In genomic region chr1:111234258-111234657, GRCh38 we compare ENCODE assay signal across 1 cellular context.
TF ChIP-seq lines count a peak whose summit lies in the region.

No MANE protein-coding gene starts in this region.

TF ChIP-seq in IMR-90, 13 proteins besides CTCF, POLR2A, EP300 and RAD21:
- TF ChIP-seq MAZ (IDR thresholded peaks at IDR 0.05; ENCODE audit: borderline replicate concordance, low read depth, low read length) (no peak), RFX5 (IDR thresholded peaks at IDR 0.05; ENCODE audit: low read depth, low read length) (no peak), ELK1 (IDR thresholded peaks at IDR 0.05; ENCODE audit: borderline replicate concordance, low read depth, low read length) (no peak), FOS (IDR thresholded peaks at IDR 0.05; ENCODE audit: low read depth, low read length) (no peak), CHD1 (IDR thresholded peaks at IDR 0.05; ENCODE audit: low read depth, low read length) (no peak), NFE2L2 (IDR thresholded peaks at IDR 0.05; ENCODE audit: low read depth, low read length) (no peak), BHLHE40 (IDR thresholded peaks at IDR 0.05; ENCODE audit: low read depth, low read length) (no peak), RCOR1 (IDR thresholded peaks at IDR 0.05; ENCODE audit: insufficient replicate concordance, low read length) (no peak), MXI1 (IDR thresholded peaks at IDR 0.05; ENCODE audit: borderline replicate concordance, low read depth, low read length) (no peak), CEBPB (IDR thresholded peaks at IDR 0.05; ENCODE audit: low read depth, low read length) (no peak), SMC3 (IDR thresholded peaks at IDR 0.05; ENCODE audit: low read depth, low read length) (no peak), MAFK (IDR thresholded peaks at IDR 0.05; ENCODE audit: low read depth, low read length) (no peak)
